9 cellular contexts compared by ENCODE assay signal in the genomic region with DNA sequence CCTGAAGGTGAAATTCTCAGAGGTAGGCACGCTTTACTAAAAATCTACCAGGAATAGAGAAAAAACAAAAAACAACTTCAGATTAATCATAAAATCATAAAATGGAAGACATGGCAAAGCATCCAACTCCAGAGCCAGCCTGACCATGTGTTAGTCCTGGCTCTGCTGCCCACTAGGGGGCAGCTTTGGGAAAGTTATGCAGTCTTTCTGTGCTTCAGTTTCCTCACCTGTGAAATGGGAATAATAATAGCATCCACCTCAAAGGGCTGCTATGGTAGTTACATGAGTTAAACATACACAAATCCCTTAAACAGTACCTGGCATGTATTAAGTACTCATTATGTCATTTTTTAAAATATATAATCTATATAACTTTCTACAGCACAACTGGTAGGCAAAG. TPM values are rescaled to one million over a fixed set of nuclear protein-coding genes. Genes with fewer than 3 reads are reported as not detected.
DNase-seq lines count a peak whose midpoint lies in the region; ATAC-seq and TF ChIP-seq lines count a peak whose summit lies in the region.
"Had no signal": no experiment of that assay in that cellular context is flagged by ENCODE, and none has a peak within 500 bp of the region (broad histone marks: within the 10 kb centered on the region; RNA-seq: fewer than 3 reads in every experiment).

No MANE protein-coding gene starts in this region.

- peaks cover 3% of the 10 kb centered on the region for H3K27me3 ChIP-seq in foreskin keratinocyte

- no peak for DNase-seq in AG09319 (ENCODE audit: extremely low read depth, low read depth)
- peak; percentile 66 for DNase-seq in RPMI7951 (ENCODE audit: low read depth)
- DNase-seq in foreskin keratinocyte, result no peak
- DNase-seq in stimulated activated naive CD4-positive, alpha-beta T cell (lab: John Stamatoyannopoulos, UW), result no peak
- DNase-seq in COR-L47 (lab: John Stamatoyannopoulos, UW), result no peak

- peak; percentile 63 for ATAC-seq in GM18867 (IDR thresholded peaks at IDR 0.05; ENCODE audit: unreplicated experiment)
- peak; percentile 62 for ATAC-seq in foreskin keratinocyte
- ATAC-seq in GM21367 (IDR thresholded peaks at IDR 0.05; ENCODE audit: unreplicated experiment), result no peak
- no peak for ATAC-seq in GM21825 (IDR thresholded peaks at IDR 0.05; ENCODE audit: unreplicated experiment)

- H3K27ac ChIP-seq in foreskin keratinocyte, result no peak overlapping the region
- H3K27ac ChIP-seq: parathyroid adenoma had no signal

- TF ChIP-seq CTCF in AG09319 (IDR thresholded peaks at IDR 0.05; ENCODE audit: low read depth, low read length) (peak; percentile 28), foreskin keratinocyte (conservative IDR thresholded peaks at IDR 0.05) (peak; percentile 75)

- H3K4me1 ChIP-seq in foreskin keratinocyte, result no peaks in the 10 kb centered on the region
- H3K4me1 ChIP-seq: parathyroid adenoma had no signal

RNA-seq across cellular contexts. Expression of a gene that starts 52.3 kb away (rescaled TPM):
- 193 and 213 TPM in 2 replicates for total RNA-seq in RPMI7951 (2014; rRNA removed; shearing (Covaris generic))
- 13.5 and 19.6 TPM in 2 replicates for total RNA-seq in foreskin keratinocyte
- 4.0 and 4.9 TPM in 2 replicates for polyA plus RNA-seq in foreskin keratinocyte

Comparison
In these comparisons a context has a peak if more than half of its experiments do, and no peak if none do; other contexts are left out.
1. ATAC-seq: peak in GM18867 (single experiment) and foreskin keratinocyte (single experiment); none in GM21367 (single experiment) and GM21825 (single experiment).